ENCODE assay signal across 12 cellular contexts in genomic region chr5:81207009-81207408, GRCh38. TPM values are rescaled to one million over a fixed set of nuclear protein-coding genes. Genes with fewer than 3 reads are reported as not detected.
A peak's percentile ranks its signal among the peaks of the same experiment; 100 is the strongest.
DNase-seq lines count a peak whose midpoint lies in the region; ATAC-seq and TF ChIP-seq lines count a peak whose summit lies in the region.
"Had no signal": no experiment of that assay in that cellular context is flagged by ENCODE, and none has a peak within 500 bp of the region (broad histone marks: within the 10 kb centered on the region; RNA-seq: fewer than 3 reads in every experiment).

No MANE protein-coding gene starts in this region.

- CTCF ChIA-PET in PC-3 (lab: Charles Lee), result no interaction called here
- CTCF ChIA-PET in activated CD4-positive, alpha-beta memory T cell treated with anti-CD3 and anti-CD28 coated beads, Interleukin-2, amount 10 ng/mL, durations not matched to agents 7 days and 5 days (lab: Charles Lee), result interaction anchor here (2.4 to 4.0 kb wide), 2 partner anchors 13 to 92 kb away, joined by 5 to 22 read pairs; no protein-coding TSS in a partner anchor

- no peaks in the 10 kb centered on the region for H3K27me3 ChIP-seq in PC-3 (ENCODE audit: low read length)

- no peaks in the 10 kb centered on the region for H3F3A ChIP-seq in PC-3 (ENCODE audit: low read length, unreplicated experiment)

- H3K36me3 ChIP-seq in PC-3 (ENCODE audit: low read depth, low read length), result no peaks in the 10 kb centered on the region

- POLR2A ChIA-PET in PC-3 (lab: Charles Lee; ENCODE audit: unreplicated experiment), result no interaction called here
- POLR2A ChIA-PET in activated CD4-positive, alpha-beta memory T cell treated with anti-CD3 and anti-CD28 coated beads, Interleukin-2, amount 10 ng/mL, durations not matched to agents 7 days and 5 days (lab: Charles Lee), result no interaction called here

- peaks cover 2% of the 10 kb centered on the region for H3K27me3 Mint-ChIP-seq in glutamatergic neuron (ENCODE audit: unreplicated experiment)
- H3K27me3 Mint-ChIP-seq in activated CD4-positive, alpha-beta memory T cell treated with anti-CD3 and anti-CD28 coated beads, Interleukin-2, amount 10 ng/mL, durations not matched to agents 7 days and 5 days, result no peaks in the 10 kb centered on the region

- H3K4me3 ChIP-seq in PC-3 (ENCODE audit: low read length), result no peak overlapping the region

- no peaks in the 10 kb centered on the region for H4K20me1 ChIP-seq in PC-3 (ENCODE audit: low read length)

- no peaks in the 10 kb centered on the region for H3K9me2 ChIP-seq in PC-3 (replicated peaks; ENCODE audit: low read length)

- in situ Hi-C loops in GM13977 (cut with MboI; ENCODE audit: low pct_unique_long_range_greater_than_20kb, low sequenced_read_pairs, unreplicated experiment), result no loop called here

- BruUV-seq in PC-3 (replicated peaks; lab: Mats Ljungman, UMichigan), result no TSS peak

- H3K27ac Mint-ChIP-seq in glutamatergic neuron (ENCODE audit: unreplicated experiment), result no peak overlapping the region
- H3K27ac Mint-ChIP-seq in activated CD4-positive, alpha-beta memory T cell treated with anti-CD3 and anti-CD28 coated beads, Interleukin-2, amount 10 ng/mL, durations not matched to agents 7 days and 5 days, result no peak overlapping the region

- H3K79me2 ChIP-seq in PC-3 (ENCODE audit: low read length), result no peaks in the 10 kb centered on the region

- H3K4me2 ChIP-seq in PC-3 (ENCODE audit: low read length), result no peak overlapping the region

- TF ChIP-seq CTCF in AG09319 (IDR thresholded peaks at IDR 0.05; ENCODE audit: low read depth, low read length) (peak; percentile 14), GM13977 (IDR thresholded peaks at IDR 0.05; ENCODE audit: extremely low read depth, insufficient read depth, missing control alignments) (peak; percentile 15), PC-3 (conservative IDR thresholded peaks at IDR 0.05; ENCODE audit: low read depth, low read length) (peak; percentile 42; the same call in 1 of the 2 replicates), glutamatergic neuron (IDR thresholded peaks at IDR 0.05; ENCODE audit: partially characterized antibody, unreplicated experiment) (no peak)

- peaks cover 17% of the 10 kb centered on the region for H3K4me1 ChIP-seq in PC-3 (ENCODE audit: insufficient read depth, low read length)

- H3K4me3 Mint-ChIP-seq in glutamatergic neuron (ENCODE audit: unreplicated experiment), result no peak overlapping the region
- no peak overlapping the region for H3K4me3 Mint-ChIP-seq in activated CD4-positive, alpha-beta memory T cell treated with anti-CD3 and anti-CD28 coated beads, Interleukin-2, amount 10 ng/mL, durations not matched to agents 7 days and 5 days

- no peak overlapping the region for H2AFZ ChIP-seq in PC-3 (ENCODE audit: low read length)

- H3K9ac ChIP-seq in PC-3 (ENCODE audit: low read length), result no peak overlapping the region

- peaks cover 14% of the 10 kb centered on the region for H3K4me1 Mint-ChIP-seq in glutamatergic neuron (ENCODE audit: low read depth, unreplicated experiment)
- H3K4me1 Mint-ChIP-seq in activated CD4-positive, alpha-beta memory T cell treated with anti-CD3 and anti-CD28 coated beads, Interleukin-2, amount 10 ng/mL, durations not matched to agents 7 days and 5 days, result peaks cover under 1% of the 10 kb centered on the region

- H3K36me3 Mint-ChIP-seq in glutamatergic neuron (ENCODE audit: unreplicated experiment), result no peaks in the 10 kb centered on the region
- no peaks in the 10 kb centered on the region for H3K36me3 Mint-ChIP-seq in activated CD4-positive, alpha-beta memory T cell treated with anti-CD3 and anti-CD28 coated beads, Interleukin-2, amount 10 ng/mL, durations not matched to agents 7 days and 5 days (ENCODE audit: low read depth)

- no peaks in the 10 kb centered on the region for H3K9me3 ChIP-seq in PC-3 (ENCODE audit: low read length)

- DNase-seq in AG09319 (ENCODE audit: extremely low read depth, low read depth) (no peak), GM13977 (ENCODE audit: low spot score) (no peak), PC-3 (no peak), glutamatergic neuron (peak; percentile 42), posterior cingulate gyrus (no peak)
- no peak for DNase-seq in activated CD4-positive, CD25-positive, alpha-beta regulatory T cell (lab: John Stamatoyannopoulos, UW)
- no peak for DNase-seq in activated CD4-positive, alpha-beta memory T cell treated with anti-CD3 and anti-CD28 coated beads, Interleukin-2, amount 10 ng/mL, durations not matched to agents 7 days and 5 days
- DNase-seq: activated T-cell treated with anti-CD3 and anti-CD28 coated beads, Interleukin-2, amount 50 U/mL, for 1 hour; dermis blood vessel endothelial cell; DMS153; NCI-H1436 treated with DMSO at 0.1 percent for 48 hours had no signal

- ATAC-seq in PC-3, result peak; percentile 33; the same call in 1 of the 2 replicates
- no peak for ATAC-seq in HG02759 (IDR thresholded peaks at IDR 0.05; ENCODE audit: unreplicated experiment)

- intact Hi-C loops in PC-3 (cut with micrococcal nuclease), result no loop called here
- intact Hi-C loops in posterior cingulate gyrus (cut with DNase I), result no loop called here

- H3K27ac ChIP-seq in PC-3 (ENCODE audit: low read length), result no peak overlapping the region

- H3K9me3 Mint-ChIP-seq in glutamatergic neuron (ENCODE audit: unreplicated experiment), result peaks cover 6% of the 10 kb centered on the region
- no peaks in the 10 kb centered on the region for H3K9me3 Mint-ChIP-seq in activated CD4-positive, alpha-beta memory T cell treated with anti-CD3 and anti-CD28 coated beads, Interleukin-2, amount 10 ng/mL, durations not matched to agents 7 days and 5 days

RNA-seq across cellular contexts. Expression of gene CKMT2, which starts 26.1 kb away (rescaled TPM):
- total RNA-seq in PC-3 (2014; rRNA removed), result not detected in 2 replicates
- total RNA-seq in glutamatergic neuron (ENCODE audit: unreplicated experiment), result 0.81 TPM
- total RNA-seq in activated CD4-positive, alpha-beta memory T cell treated with anti-CD3 and anti-CD28 coated beads, Interleukin-2, amount 10 ng/mL, durations not matched to agents 7 days and 5 days, result not detected
